ENCODE assay signal across 30 cellular contexts in the genomic region with DNA sequence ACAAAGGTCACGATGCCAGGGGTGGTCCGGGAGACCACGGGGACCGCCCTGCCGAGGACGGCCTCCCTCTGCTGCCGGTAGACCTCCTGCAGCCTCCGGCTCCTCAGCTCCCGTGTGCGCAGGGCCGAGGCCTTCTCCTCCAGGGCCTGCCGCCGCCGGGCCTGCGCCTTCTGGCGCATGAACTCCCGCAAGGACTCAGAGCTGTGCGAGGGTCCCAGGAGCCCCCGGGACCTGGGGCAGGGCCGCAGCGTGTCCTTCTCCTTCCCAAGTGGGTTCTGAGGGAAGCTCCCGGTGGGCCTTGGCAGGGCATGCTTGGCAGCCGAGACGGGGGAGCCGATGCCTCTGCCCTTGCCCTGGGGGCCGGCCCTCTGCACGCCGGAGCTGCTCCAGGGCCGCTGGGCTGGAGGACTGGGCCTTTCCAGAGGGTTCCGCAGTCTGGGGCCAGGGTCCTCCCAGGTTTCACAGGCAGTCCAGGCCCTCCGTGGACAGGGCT. TPM values are rescaled to one million over a fixed set of nuclear protein-coding genes. Genes with fewer than 3 reads are reported as not detected.
"Had no signal": no experiment of that assay in that cellular context is flagged by ENCODE, and none has a peak within 500 bp of the region (broad histone marks: within the 10 kb centered on the region; RNA-seq: fewer than 3 reads in every experiment).

No MANE protein-coding gene starts in this region.

- H2AFZ ChIP-seq: hepatocyte, neural progenitor cell had no signal

- H3K79me2 ChIP-seq: hepatocyte had no signal

- H3K36me3 ChIP-seq: heart right ventricle, lower lobe of right lung, neural progenitor cell, ovary, right atrium auricular region, stomach, thyroid gland, transverse colon, upper lobe of left lung, vagina had no signal

- H3K4me3 ChIP-seq: heart right ventricle, hepatocyte, lower lobe of right lung, neural progenitor cell, ovary, right atrium auricular region, skin epidermis, stomach, testis, thyroid gland, transverse colon, upper lobe of left lung, vagina had no signal

- H3K27me3 ChIP-seq: hepatocyte, neural progenitor cell, ovary, right atrium auricular region, testis, thyroid gland, upper lobe of left lung, vagina had no signal

- H3K4me2 ChIP-seq: hepatocyte, neural progenitor cell had no signal

- H3K27ac ChIP-seq: heart right ventricle, hepatocyte, lower lobe of right lung, neural progenitor cell, ovary, right atrium auricular region, skin epidermis, stomach, testis, thyroid gland, transverse colon, upper lobe of left lung, vagina had no signal

- H3K9ac ChIP-seq: neural progenitor cell had no signal

- FAIRE-seq: keratinocyte had no signal

- DNase-seq: lower lobe of right lung; mammary epithelial cell; mesenchymal stem cell; naive B cell; natural killer cell; nephron progenitor cell; ovary; stimulated activated CD4-positive, alpha-beta T cell treated with anti-CD3 and anti-CD28 coated beads, Interleukin-12 subunit alpha, Interleukin-12 subunit beta, amount 100 ng/mL, for 4 hours; stimulated activated CD4-positive, alpha-beta T cell treated with anti-CD3 and anti-CD28 coated beads, Interleukin-15, amount 100 ng/mL, for 24 hours; stimulated activated CD4-positive, alpha-beta T cell treated with anti-CD3 and anti-CD28 coated beads, Interleukin-2, amount 100 ng/mL, for 24 hours; stimulated activated CD4-positive, alpha-beta T cell treated with anti-CD3 and anti-CD28 coated beads, Interleukin-4, amount 100 ng/mL, for 1 hour; stimulated activated naive B cell treated with anti-CD40 and anti-IgM and Interleukin-4, amounts not matched to agents 10 μg/mL and 1 μg/mL and 100 μg/mL, for 72 hours; stimulated activated naive CD8-positive, alpha-beta T cell treated with anti-CD3 and anti-CD28 coated beads, Interleukin-15, Interleukin-2, amounts not matched to agents 100 U/mL and 50 U/mL, for 24 hours; stomach; testis; thyroid gland; transverse colon had no signal

- ATAC-seq: natural killer cell; sciatic nerve; stimulated activated naive B cell treated with anti-CD40 and anti-IgM and Interleukin-4, amounts not matched to agents 10 μg/mL and 1 μg/mL and 100 μg/mL, for 72 hours; stimulated activated naive CD8-positive, alpha-beta T cell treated with anti-CD3 and anti-CD28 coated beads, Interleukin-15, Interleukin-2, amounts not matched to agents 100 U/mL and 50 U/mL, for 24 hours had no signal

- H3K4me1 ChIP-seq: heart right ventricle, lower lobe of right lung, neural progenitor cell, right atrium auricular region, testis, upper lobe of left lung, vagina had no signal

- H3K9me3 ChIP-seq: heart right ventricle, lower lobe of right lung, ovary, right atrium auricular region, stomach, testis, thyroid gland, transverse colon, upper lobe of left lung, vagina had no signal

RNA-seq across cellular contexts. Expression of a gene that starts 13.3 kb away (rescaled TPM):
- total RNA-seq: omental fat pad, pulmonary artery endothelial cell, renal cortical epithelial cell, right atrium auricular region, vagina had no signal
- polyA plus RNA-seq: liver, mammary epithelial cell had no signal
